Comparison of ENCODE assay signal across 8 cellular contexts in the genomic region with DNA sequence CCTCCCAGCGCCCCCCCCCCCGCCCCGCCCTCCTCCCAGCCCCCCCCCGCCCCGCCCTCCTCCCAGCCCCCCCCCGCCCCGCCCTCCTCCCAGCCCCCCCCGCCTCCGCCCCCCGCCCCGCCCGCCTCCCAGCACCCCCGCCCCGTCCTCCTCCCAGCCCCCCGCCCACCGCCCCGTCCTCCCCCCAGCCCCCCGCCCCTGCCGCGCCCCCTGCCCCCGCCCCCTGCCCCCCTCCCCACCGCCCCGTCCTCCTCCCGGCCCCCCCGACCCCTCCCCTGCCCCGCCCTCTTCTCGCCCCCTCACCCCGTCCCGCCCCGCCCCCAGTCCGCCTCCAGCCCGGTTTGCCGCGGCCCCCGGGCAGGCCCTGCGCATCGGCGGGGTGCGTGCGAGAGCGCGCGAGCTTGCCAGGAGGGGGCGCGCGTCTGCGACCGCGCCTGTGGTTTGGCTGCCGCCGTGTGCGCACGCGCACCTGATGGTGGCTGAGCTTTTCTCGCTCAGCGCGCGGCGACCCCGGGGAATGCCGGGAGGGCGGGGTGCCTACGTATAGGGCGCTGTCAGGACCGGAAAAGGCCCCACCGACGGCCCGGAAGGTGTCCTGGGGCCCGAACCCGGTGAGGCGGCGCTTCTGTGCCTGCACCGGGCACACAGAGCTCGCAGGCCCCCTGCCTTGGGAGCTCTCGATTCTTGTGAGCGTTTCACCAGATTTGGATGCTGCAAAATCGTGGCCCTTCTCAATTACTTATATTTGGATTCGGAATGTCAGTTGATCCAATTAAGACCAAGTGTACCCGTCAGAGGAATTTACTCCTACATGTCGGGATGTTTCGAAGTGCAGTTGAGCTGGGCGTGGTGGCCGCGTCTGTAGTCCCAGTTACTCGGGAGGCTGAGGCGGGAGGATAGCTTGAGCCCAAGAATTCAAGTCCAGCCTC. TPM values are rescaled to one million over a fixed set of nuclear protein-coding genes. Genes with fewer than 3 reads are reported as not detected.
A peak's percentile ranks its signal among the peaks of the same experiment; 100 is the strongest.
DNase-seq lines count a peak whose midpoint lies in the region; ATAC-seq, FAIRE-seq and TF ChIP-seq lines count a peak whose summit lies in the region.

No MANE protein-coding gene starts in this region.

- H3K4me3 ChIP-seq in keratinocyte (ENCODE audit: control insufficient read depth in 2 of 3, extremely low read depth in 1 of 3, insufficient read depth in 2 of 3, low read depth in 1 of 3, low read length in 3 of 3) = peak overlapping the region; percentile 51 to 86 (median 73)

- ATAC-seq in GM19043 (IDR thresholded peaks at IDR 0.05; ENCODE audit: low read depth, unreplicated experiment) (peak; percentile 69), HG03342 (IDR thresholded peaks at IDR 0.05; ENCODE audit: unreplicated experiment) (peak; percentile 77)

- dilution Hi-C loops in keratinocyte (cut with MboI; ENCODE audit: extremely low pct_ligation_motif_present, low sequenced_read_pairs) = no loop called here

- DNase-seq in Ammon's horn (ENCODE audit: low spot score) (peak; percentile 93), NCI-H345 (lab: John Stamatoyannopoulos, UW) (peak; percentile 91), keratinocyte (ENCODE audit: low read depth, low spot score) (peak; percentile 48)
- DNase-seq in activated CD4-positive, CD25-positive, alpha-beta regulatory T cell (lab: John Stamatoyannopoulos, UW) = peak; percentile 91 to 96 (median 96)
- DNase-seq in central memory CD4-positive, alpha-beta T cell = peak; percentile 96
- peak; percentile 96 for DNase-seq in stimulated activated CD4-positive, alpha-beta T cell treated with anti-CD3 and anti-CD28 coated beads, Interleukin-12 subunit alpha, Interleukin-12 subunit beta, amount 100 ng/mL, for 4 hours

- no peaks in the 10 kb centered on the region for H3K27me3 ChIP-seq in keratinocyte (ENCODE audit: control insufficient read depth, extremely low read depth, insufficient read depth, low read length)

- peaks cover 2 to 5% of the 10 kb centered on the region in 2 experiments for H3K36me3 ChIP-seq in keratinocyte (ENCODE audit: control insufficient read depth in 2 of 2, extremely low read depth in 1 of 2, insufficient read depth in 2 of 2, low read length in 2 of 2)

- peak; percentile 38 to 69 (median 68) for TF ChIP-seq CTCF in keratinocyte (optimal IDR thresholded peaks at IDR 0.05 in 1 of 3, IDR thresholded peaks at IDR 0.05 in 1 of 3, conservative IDR thresholded peaks at IDR 0.05 in 1 of 3; ENCODE audit: extremely low read depth in 1 of 3, insufficient read depth in 2 of 3, low read length in 3 of 3)

- peaks cover 3% of the 10 kb centered on the region for H3K9me1 ChIP-seq in keratinocyte (ENCODE audit: control insufficient read depth, extremely low read depth, insufficient read depth, low read length)

- H3K27ac ChIP-seq in keratinocyte (ENCODE audit: control insufficient read depth, insufficient read depth, low read length) = peak overlapping the region; percentile 91

- no peaks in the 10 kb centered on the region for H3K9me3 ChIP-seq in keratinocyte (ENCODE audit: control insufficient read depth, low read depth, low read length)

- H3K9ac ChIP-seq in keratinocyte (ENCODE audit: control insufficient read depth, extremely low read depth, insufficient read depth, low read length) = peak overlapping the region; percentile 83

- H3K4me2 ChIP-seq in keratinocyte (ENCODE audit: control insufficient read depth, extremely low read depth, insufficient read depth, low read depth, low read length) = peak overlapping the region; percentile 78

- peaks cover 28% of the 10 kb centered on the region for H3K79me2 ChIP-seq in keratinocyte (ENCODE audit: control insufficient read depth, insufficient read depth, low read length)

- H2AFZ ChIP-seq in keratinocyte (ENCODE audit: control insufficient read depth, low read length) = peak overlapping the region; percentile 94

- FAIRE-seq in keratinocyte (lab: Jason Lieb, UNC) = peak; percentile 63

- H3K4me1 ChIP-seq in keratinocyte (ENCODE audit: control insufficient read depth, extremely low read depth, insufficient read depth, low read length) = peaks cover 33% of the 10 kb centered on the region

- peaks cover 11% of the 10 kb centered on the region for H4K20me1 ChIP-seq in keratinocyte (ENCODE audit: control insufficient read depth, extremely low read depth, insufficient read depth, low read length)

RNA-seq across cellular contexts. Expression of a gene that starts 0.5 kb away (rescaled TPM):
- 22.1 to 30.4 TPM (median 28.0 TPM) in 3 replicates for polyA plus RNA-seq in keratinocyte
- 7.7 TPM for polyA plus RNA-seq in keratinocyte (2011; ENCODE audit: low read depth)
- polyA plus RNA-seq in keratinocyte (2011; cell fraction: cytosol; rRNA removed) = 23.0 and 39.6 TPM in 2 replicates
- 26.5 and 38.5 TPM in 2 replicates for polyA plus RNA-seq in keratinocyte (2011; cell fraction: nucleus; rRNA removed)
- polyA plus RNA-seq in keratinocyte (2012; ENCODE audit: low replicate concordance) = 30.2 and 46.8 TPM in 2 replicates
- polyA minus RNA-seq in keratinocyte = 48.8 to 114 TPM (median 49.9 TPM) in 3 replicates
- 42.0 TPM for polyA minus RNA-seq in keratinocyte (2011; cell fraction: cytosol; rRNA and poly(A)+ RNA removed)
- polyA minus RNA-seq in keratinocyte (2011; cell fraction: nucleus; rRNA and poly(A)+ RNA removed) = 18.8 and 19.5 TPM in 2 replicates

RNA-seq across cellular contexts. Expression of a gene that starts 36.1 kb away (rescaled TPM):
- 139 to 405 TPM (median 155 TPM) in 3 replicates for polyA plus RNA-seq in keratinocyte
- 30.9 TPM for polyA plus RNA-seq in keratinocyte (2011; ENCODE audit: low read depth)
- 137 and 469 TPM in 2 replicates for polyA plus RNA-seq in keratinocyte (2011; cell fraction: cytosol; rRNA removed)
- 106 and 193 TPM in 2 replicates for polyA plus RNA-seq in keratinocyte (2011; cell fraction: nucleus; rRNA removed)
- polyA plus RNA-seq in keratinocyte (2012; ENCODE audit: low replicate concordance) = 172 and 342 TPM in 2 replicates
- 38.9 to 73.0 TPM (median 41.2 TPM) in 3 replicates for polyA minus RNA-seq in keratinocyte
- 432 TPM for polyA minus RNA-seq in keratinocyte (2011; cell fraction: cytosol; rRNA and poly(A)+ RNA removed)
- 74.4 and 89.7 TPM in 2 replicates for polyA minus RNA-seq in keratinocyte (2011; cell fraction: nucleus; rRNA and poly(A)+ RNA removed)

RNA-seq across cellular contexts. Expression of a gene that starts 44.2 kb away (rescaled TPM):
- polyA plus RNA-seq in keratinocyte = 13.9 to 17.1 TPM (median 15.6 TPM) in 3 replicates
- polyA plus RNA-seq in keratinocyte (2011; ENCODE audit: low read depth) = 4.3 TPM
- 11.1 and 18.2 TPM in 2 replicates for polyA plus RNA-seq in keratinocyte (2011; cell fraction: cytosol; rRNA removed)
- polyA plus RNA-seq in keratinocyte (2011; cell fraction: nucleus; rRNA removed) = 10.0 and 12.8 TPM in 2 replicates
- 12.3 and 16.4 TPM in 2 replicates for polyA plus RNA-seq in keratinocyte (2012; ENCODE audit: low replicate concordance)
- polyA minus RNA-seq in keratinocyte = 7.4 to 8.9 TPM (median 8.4 TPM) in 3 replicates
- 8.8 TPM for polyA minus RNA-seq in keratinocyte (2011; cell fraction: cytosol; rRNA and poly(A)+ RNA removed)
- polyA minus RNA-seq in keratinocyte (2011; cell fraction: nucleus; rRNA and poly(A)+ RNA removed) = 5.2 and 7.3 TPM in 2 replicates

Comparison
In these comparisons a context has a peak if more than half of its experiments do, and no peak if none do; other contexts are left out.
1. Peak in every context shown above with its lines: DNase-seq, ATAC-seq, H3K4me3 ChIP-seq and H3K27ac ChIP-seq.